ENCODE assay signal across 20 cellular contexts in the genomic region with DNA sequence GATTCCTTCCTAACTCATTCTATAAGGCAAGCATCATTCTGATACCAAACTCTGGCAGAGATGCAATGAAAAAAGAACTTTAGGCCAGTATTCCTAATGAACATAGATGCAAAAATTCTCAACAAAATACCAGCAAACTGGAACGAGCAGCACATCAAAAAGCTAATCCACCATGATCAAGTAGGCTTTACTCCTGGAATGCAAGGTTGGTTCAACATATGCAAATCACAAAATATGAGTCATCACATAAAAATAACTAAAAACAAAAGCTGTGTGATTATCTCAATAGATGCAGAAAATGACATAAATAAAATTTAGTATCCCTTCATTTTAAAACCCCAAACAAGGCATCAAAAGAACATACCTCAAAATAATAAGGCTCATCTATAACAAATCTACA.
"Had no signal": no experiment of that assay in that cellular context is flagged by ENCODE, and none has a peak within 500 bp of the region (broad histone marks: within the 10 kb centered on the region; RNA-seq: fewer than 3 reads in every experiment).

No MANE protein-coding gene starts in this region.

- DNase-seq: activated CD4-positive, alpha-beta memory T cell treated with anti-CD3 and anti-CD28 coated beads for 36 hours; activated CD4-positive, alpha-beta T cell treated with anti-CD3 and anti-CD28 coated beads for 36 hours; activated CD8-positive, alpha-beta memory T cell treated with anti-CD3 and anti-CD28 coated beads, Interleukin-2, amount 10 ng/mL, durations not matched to agents 7 days and 5 days; activated naive CD4-positive, alpha-beta T cell treated with anti-CD3 and anti-CD28 coated beads, Interleukin-2, amount 10 ng/mL, durations not matched to agents 7 days and 5 days; activated T-cell treated with anti-CD3 and anti-CD28 coated beads, Interleukin-2, amount 50 U/mL, for 24 hours; body of pancreas; caudate nucleus; colonic mucosa; islet precursor cell; mucosa of descending colon; natural killer cell; retina; stimulated activated CD4-positive, alpha-beta T cell treated with anti-CD3 and anti-CD28 coated beads, Interleukin-2, amount 100 ng/mL, for 48 hours; T-helper 17 cell; thyroid gland; WERI-Rb-1 had no signal

- H3K4me1 Mint-ChIP-seq: activated CD4-positive, alpha-beta T cell treated with anti-CD3 and anti-CD28 coated beads for 36 hours; activated CD8-positive, alpha-beta memory T cell treated with anti-CD3 and anti-CD28 coated beads, Interleukin-2, amount 10 ng/mL, durations not matched to agents 7 days and 5 days; activated naive CD4-positive, alpha-beta T cell treated with anti-CD3 and anti-CD28 coated beads, Interleukin-2, amount 10 ng/mL, durations not matched to agents 7 days and 5 days; natural killer cell; stimulated activated memory B cell treated with anti-CD40 and anti-IgM and Interleukin-4, amounts not matched to agents 10 μg/mL and 1 μg/mL and 100 μg/mL, for 72 hours; T-helper 17 cell had no signal

- H3K27me3 Mint-ChIP-seq: activated CD4-positive, alpha-beta memory T cell treated with anti-CD3 and anti-CD28 coated beads for 36 hours; activated CD4-positive, alpha-beta T cell treated with anti-CD3 and anti-CD28 coated beads for 36 hours; activated CD8-positive, alpha-beta memory T cell treated with anti-CD3 and anti-CD28 coated beads, Interleukin-2, amount 10 ng/mL, durations not matched to agents 7 days and 5 days; activated naive CD4-positive, alpha-beta T cell treated with anti-CD3 and anti-CD28 coated beads, Interleukin-2, amount 10 ng/mL, durations not matched to agents 7 days and 5 days; activated T-cell treated with anti-CD3 and anti-CD28 coated beads, Interleukin-2, amount 50 U/mL, for 24 hours; stimulated activated memory B cell treated with anti-CD40 and anti-IgM and Interleukin-4, amounts not matched to agents 10 μg/mL and 1 μg/mL and 100 μg/mL, for 72 hours; T-helper 17 cell had no signal

- H3K4me3 ChIP-seq: body of pancreas, colonic mucosa, mucosa of descending colon, thyroid gland had no signal

- H3K4me1 ChIP-seq: body of pancreas, colonic mucosa, thyroid gland had no signal

- H3K27me3 ChIP-seq: body of pancreas, colonic mucosa, neutrophil, thyroid gland had no signal

- H3K27ac Mint-ChIP-seq: activated CD4-positive, alpha-beta memory T cell treated with anti-CD3 and anti-CD28 coated beads for 36 hours; activated CD4-positive, alpha-beta T cell treated with anti-CD3 and anti-CD28 coated beads for 36 hours; activated CD8-positive, alpha-beta memory T cell treated with anti-CD3 and anti-CD28 coated beads, Interleukin-2, amount 10 ng/mL, durations not matched to agents 7 days and 5 days; activated naive CD4-positive, alpha-beta T cell treated with anti-CD3 and anti-CD28 coated beads, Interleukin-2, amount 10 ng/mL, durations not matched to agents 7 days and 5 days; activated T-cell treated with anti-CD3 and anti-CD28 coated beads, Interleukin-2, amount 50 U/mL, for 24 hours; natural killer cell; stimulated activated memory B cell treated with anti-CD40 and anti-IgM and Interleukin-4, amounts not matched to agents 10 μg/mL and 1 μg/mL and 100 μg/mL, for 72 hours; T-helper 17 cell had no signal

- H3K9me3 ChIP-seq: colonic mucosa, neutrophil, thyroid gland had no signal

- H3K36me3 ChIP-seq: colonic mucosa, neutrophil, WERI-Rb-1 had no signal

- ATAC-seq: activated CD4-positive, alpha-beta T cell treated with anti-CD3 and anti-CD28 coated beads for 36 hours; activated CD8-positive, alpha-beta memory T cell treated with anti-CD3 and anti-CD28 coated beads, Interleukin-2, amount 10 ng/mL, durations not matched to agents 7 days and 5 days; body of pancreas; mucosa of descending colon; natural killer cell; stimulated activated memory B cell treated with anti-CD40 and anti-IgM and Interleukin-4, amounts not matched to agents 10 μg/mL and 1 μg/mL and 100 μg/mL, for 72 hours; T-helper 17 cell had no signal

- FAIRE-seq: urothelium cell line had no signal

- H3K4me3 Mint-ChIP-seq: activated CD4-positive, alpha-beta memory T cell treated with anti-CD3 and anti-CD28 coated beads for 36 hours; activated CD4-positive, alpha-beta T cell treated with anti-CD3 and anti-CD28 coated beads for 36 hours; activated CD8-positive, alpha-beta memory T cell treated with anti-CD3 and anti-CD28 coated beads, Interleukin-2, amount 10 ng/mL, durations not matched to agents 7 days and 5 days; activated naive CD4-positive, alpha-beta T cell treated with anti-CD3 and anti-CD28 coated beads, Interleukin-2, amount 10 ng/mL, durations not matched to agents 7 days and 5 days; activated T-cell treated with anti-CD3 and anti-CD28 coated beads, Interleukin-2, amount 50 U/mL, for 24 hours; natural killer cell; stimulated activated memory B cell treated with anti-CD40 and anti-IgM and Interleukin-4, amounts not matched to agents 10 μg/mL and 1 μg/mL and 100 μg/mL, for 72 hours; T-helper 17 cell had no signal

- H3K36me3 Mint-ChIP-seq: activated CD4-positive, alpha-beta memory T cell treated with anti-CD3 and anti-CD28 coated beads for 36 hours; activated CD8-positive, alpha-beta memory T cell treated with anti-CD3 and anti-CD28 coated beads, Interleukin-2, amount 10 ng/mL, durations not matched to agents 7 days and 5 days; activated naive CD4-positive, alpha-beta T cell treated with anti-CD3 and anti-CD28 coated beads, Interleukin-2, amount 10 ng/mL, durations not matched to agents 7 days and 5 days; stimulated activated memory B cell treated with anti-CD40 and anti-IgM and Interleukin-4, amounts not matched to agents 10 μg/mL and 1 μg/mL and 100 μg/mL, for 72 hours had no signal

- H3K27ac ChIP-seq: body of pancreas, colonic mucosa, epithelial cell of prostate, neutrophil, thyroid gland, WERI-Rb-1 had no signal
